1 cellular context compared by ENCODE assay signal in the genomic region with DNA sequence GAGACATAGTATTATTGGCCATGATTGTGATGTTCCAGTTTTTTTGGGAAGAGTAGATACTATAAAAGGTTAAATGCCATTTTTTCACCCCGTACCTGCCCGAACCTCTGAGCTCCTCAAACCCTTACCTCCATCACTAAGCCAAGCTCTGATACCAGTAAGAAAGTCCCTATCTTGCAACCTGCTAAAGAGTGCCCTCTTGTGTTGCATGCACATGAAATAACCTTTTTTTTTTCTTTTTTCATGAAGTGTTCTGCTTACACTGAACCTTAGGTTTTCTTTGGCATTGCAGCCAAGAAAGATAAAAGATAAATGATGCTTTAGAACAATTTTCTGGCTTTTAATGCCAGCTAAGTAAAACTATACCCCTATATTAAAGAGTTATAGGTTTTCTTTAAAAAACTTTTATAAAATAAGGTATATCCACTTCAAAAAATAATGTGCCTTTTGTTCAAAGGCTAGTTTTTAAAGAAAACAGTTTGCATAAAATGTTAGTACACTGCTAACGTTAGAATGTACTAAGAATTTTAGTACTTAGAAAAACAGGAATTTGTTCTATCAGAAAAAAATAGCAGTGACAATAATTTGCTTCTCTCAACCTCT.
TF ChIP-seq lines count a peak whose summit lies in the region.

No MANE protein-coding gene starts in this region.

TF ChIP-seq in HepG2, 621 proteins besides CTCF, POLR2A, EP300 and RAD21 (continued from another document and continues in another):
- TF ChIP-seq, protein P1, sequence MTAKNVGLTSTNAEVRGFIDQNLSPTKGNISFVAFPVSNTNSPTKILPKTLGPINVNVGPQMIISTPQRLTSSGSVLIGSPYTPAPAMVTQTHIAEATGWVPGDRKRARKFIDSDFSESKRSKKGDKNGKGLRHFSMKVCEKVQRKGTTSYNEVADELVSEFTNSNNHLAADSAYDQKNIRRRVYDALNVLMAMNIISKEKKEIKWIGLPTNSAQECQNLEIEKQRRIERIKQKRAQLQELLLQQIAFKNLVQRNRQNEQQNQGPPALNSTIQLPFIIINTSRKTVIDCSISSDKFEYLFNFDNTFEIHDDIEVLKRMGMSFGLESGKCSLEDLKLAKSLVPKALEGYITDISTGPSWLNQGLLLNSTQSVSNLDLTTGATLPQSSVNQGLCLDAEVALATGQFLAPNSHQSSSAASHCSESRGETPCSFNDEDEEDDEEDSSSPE (CRISPR knock-in tag; IDR thresholded peaks at IDR 0.05): no peak
- TF ChIP-seq RELA (CRISPR knock-in tag; IDR thresholded peaks at IDR 0.05): no peak
- TF ChIP-seq RNF2 (conservative IDR thresholded peaks at IDR 0.05; ENCODE audit: low read depth): no peak
- peak; percentile 89 for TF ChIP-seq STAG1 (CRISPR knock-in tag; IDR thresholded peaks at IDR 0.05)
- no peak for TF ChIP-seq PAWR (CRISPR knock-in tag; IDR thresholded peaks at IDR 0.05; ENCODE audit: borderline replicate concordance)
- TF ChIP-seq, protein P2, sequence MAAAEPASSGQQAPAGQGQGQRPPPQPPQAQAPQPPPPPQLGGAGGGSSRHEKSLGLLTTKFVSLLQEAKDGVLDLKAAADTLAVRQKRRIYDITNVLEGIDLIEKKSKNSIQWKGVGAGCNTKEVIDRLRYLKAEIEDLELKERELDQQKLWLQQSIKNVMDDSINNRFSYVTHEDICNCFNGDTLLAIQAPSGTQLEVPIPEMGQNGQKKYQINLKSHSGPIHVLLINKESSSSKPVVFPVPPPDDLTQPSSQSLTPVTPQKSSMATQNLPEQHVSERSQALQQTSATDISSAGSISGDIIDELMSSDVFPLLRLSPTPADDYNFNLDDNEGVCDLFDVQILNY (CRISPR knock-in tag; conservative IDR thresholded peaks at IDR 0.05): no peak
- TF ChIP-seq, protein P3, sequence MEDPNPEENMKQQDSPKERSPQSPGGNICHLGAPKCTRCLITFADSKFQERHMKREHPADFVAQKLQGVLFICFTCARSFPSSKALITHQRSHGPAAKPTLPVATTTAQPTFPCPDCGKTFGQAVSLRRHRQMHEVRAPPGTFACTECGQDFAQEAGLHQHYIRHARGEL (CRISPR knock-in tag; IDR thresholded peaks at IDR 0.05): no peak
- TF ChIP-seq HHEX (CRISPR knock-in tag; IDR thresholded peaks at IDR 0.05): no peak
- no peak for TF ChIP-seq MAFG (CRISPR knock-in tag; IDR thresholded peaks at IDR 0.05)
- no peak for TF ChIP-seq POLR2AphosphoS5 (IDR thresholded peaks at IDR 0.05; ENCODE audit: low read depth, low read length)
- TF ChIP-seq ATF1 (CRISPR knock-in tag; IDR thresholded peaks at IDR 0.05): no peak
- no peak for TF ChIP-seq PAX8 (CRISPR knock-in tag; IDR thresholded peaks at IDR 0.05; ENCODE audit: borderline replicate concordance)
- no peak for TF ChIP-seq ZNF775 (CRISPR knock-in tag; IDR thresholded peaks at IDR 0.05; ENCODE audit: borderline replicate concordance)
- TF ChIP-seq, protein P4, sequence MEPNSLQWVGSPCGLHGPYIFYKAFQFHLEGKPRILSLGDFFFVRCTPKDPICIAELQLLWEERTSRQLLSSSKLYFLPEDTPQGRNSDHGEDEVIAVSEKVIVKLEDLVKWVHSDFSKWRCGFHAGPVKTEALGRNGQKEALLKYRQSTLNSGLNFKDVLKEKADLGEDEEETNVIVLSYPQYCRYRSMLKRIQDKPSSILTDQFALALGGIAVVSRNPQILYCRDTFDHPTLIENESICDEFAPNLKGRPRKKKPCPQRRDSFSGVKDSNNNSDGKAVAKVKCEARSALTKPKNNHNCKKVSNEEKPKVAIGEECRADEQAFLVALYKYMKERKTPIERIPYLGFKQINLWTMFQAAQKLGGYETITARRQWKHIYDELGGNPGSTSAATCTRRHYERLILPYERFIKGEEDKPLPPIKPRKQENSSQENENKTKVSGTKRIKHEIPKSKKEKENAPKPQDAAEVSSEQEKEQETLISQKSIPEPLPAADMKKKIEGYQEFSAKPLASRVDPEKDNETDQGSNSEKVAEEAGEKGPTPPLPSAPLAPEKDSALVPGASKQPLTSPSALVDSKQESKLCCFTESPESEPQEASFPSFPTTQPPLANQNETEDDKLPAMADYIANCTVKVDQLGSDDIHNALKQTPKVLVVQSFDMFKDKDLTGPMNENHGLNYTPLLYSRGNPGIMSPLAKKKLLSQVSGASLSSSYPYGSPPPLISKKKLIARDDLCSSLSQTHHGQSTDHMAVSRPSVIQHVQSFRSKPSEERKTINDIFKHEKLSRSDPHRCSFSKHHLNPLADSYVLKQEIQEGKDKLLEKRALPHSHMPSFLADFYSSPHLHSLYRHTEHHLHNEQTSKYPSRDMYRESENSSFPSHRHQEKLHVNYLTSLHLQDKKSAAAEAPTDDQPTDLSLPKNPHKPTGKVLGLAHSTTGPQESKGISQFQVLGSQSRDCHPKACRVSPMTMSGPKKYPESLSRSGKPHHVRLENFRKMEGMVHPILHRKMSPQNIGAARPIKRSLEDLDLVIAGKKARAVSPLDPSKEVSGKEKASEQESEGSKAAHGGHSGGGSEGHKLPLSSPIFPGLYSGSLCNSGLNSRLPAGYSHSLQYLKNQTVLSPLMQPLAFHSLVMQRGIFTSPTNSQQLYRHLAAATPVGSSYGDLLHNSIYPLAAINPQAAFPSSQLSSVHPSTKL (CRISPR knock-in tag; IDR thresholded peaks at IDR 0.05): peak; percentile 31; the same call in 1 of the 2 replicates
- TF ChIP-seq MEIS2 (CRISPR knock-in tag; IDR thresholded peaks at IDR 0.05): no peak
- no peak for TF ChIP-seq TCF7L2 (IDR thresholded peaks at IDR 0.05; ENCODE audit: low read depth, low read length)
- TF ChIP-seq CEBPG (CRISPR knock-in tag; IDR thresholded peaks at IDR 0.05): peak; percentile 39; the same call in 1 of the 2 replicates
- TF ChIP-seq, protein P5, sequence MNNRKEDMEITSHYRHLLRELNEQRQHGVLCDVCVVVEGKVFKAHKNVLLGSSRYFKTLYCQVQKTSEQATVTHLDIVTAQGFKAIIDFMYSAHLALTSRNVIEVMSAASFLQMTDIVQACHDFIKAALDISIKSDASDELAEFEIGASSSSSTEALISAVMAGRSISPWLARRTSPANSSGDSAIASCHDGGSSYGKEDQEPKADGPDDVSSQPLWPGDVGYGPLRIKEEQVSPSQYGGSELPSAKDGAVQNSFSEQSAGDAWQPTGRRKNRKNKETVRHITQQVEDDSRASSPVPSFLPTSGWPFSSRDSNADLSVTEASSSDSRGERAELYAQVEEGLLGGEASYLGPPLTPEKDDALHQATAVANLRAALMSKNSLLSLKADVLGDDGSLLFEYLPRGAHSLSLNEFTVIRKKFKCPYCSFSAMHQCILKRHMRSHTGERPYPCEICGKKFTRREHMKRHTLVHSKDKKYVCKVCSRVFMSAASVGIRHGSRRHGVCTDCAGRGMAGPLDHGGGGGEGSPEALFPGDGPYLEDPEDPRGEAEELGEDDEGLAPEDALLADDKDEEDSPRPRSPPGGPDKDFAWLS (CRISPR knock-in tag; IDR thresholded peaks at IDR 0.05; ENCODE audit: borderline replicate concordance): no peak
- TF ChIP-seq ASH2L (IDR thresholded peaks at IDR 0.05; ENCODE audit: insufficient read length, low read depth, low read length): no peak
- no peak for TF ChIP-seq ZNF3 (CRISPR knock-in tag; IDR thresholded peaks at IDR 0.05)
- TF ChIP-seq SOX5 (CRISPR knock-in tag; IDR thresholded peaks at IDR 0.05; ENCODE audit: borderline replicate concordance): peak; percentile 13; the same call in 1 of the 2 replicates
- no peak for TF ChIP-seq ZNF33B (CRISPR knock-in tag; IDR thresholded peaks at IDR 0.05)
- TF ChIP-seq, protein P6, sequence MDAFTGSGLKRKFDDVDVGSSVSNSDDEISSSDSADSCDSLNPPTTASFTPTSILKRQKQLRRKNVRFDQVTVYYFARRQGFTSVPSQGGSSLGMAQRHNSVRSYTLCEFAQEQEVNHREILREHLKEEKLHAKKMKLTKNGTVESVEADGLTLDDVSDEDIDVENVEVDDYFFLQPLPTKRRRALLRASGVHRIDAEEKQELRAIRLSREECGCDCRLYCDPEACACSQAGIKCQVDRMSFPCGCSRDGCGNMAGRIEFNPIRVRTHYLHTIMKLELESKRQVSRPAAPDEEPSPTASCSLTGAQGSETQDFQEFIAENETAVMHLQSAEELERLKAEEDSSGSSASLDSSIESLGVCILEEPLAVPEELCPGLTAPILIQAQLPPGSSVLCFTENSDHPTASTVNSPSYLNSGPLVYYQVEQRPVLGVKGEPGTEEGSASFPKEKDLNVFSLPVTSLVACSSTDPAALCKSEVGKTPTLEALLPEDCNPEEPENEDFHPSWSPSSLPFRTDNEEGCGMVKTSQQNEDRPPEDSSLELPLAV (CRISPR knock-in tag; conservative IDR thresholded peaks at IDR 0.05; ENCODE audit: low read depth): no peak
- TF ChIP-seq PRMT3 (CRISPR knock-in tag; IDR thresholded peaks at IDR 0.05; ENCODE audit: borderline replicate concordance, low read depth): no peak
- 0 out of 2 replicates have a peak, but pooled peaks have one; percentile 35 for TF ChIP-seq ZNF614 (CRISPR knock-in tag; IDR thresholded peaks at IDR 0.05; ENCODE audit: borderline replicate concordance)
- no peak for TF ChIP-seq ZNF678 (CRISPR knock-in tag; IDR thresholded peaks at IDR 0.05)
- no peak for TF ChIP-seq ZNF776 (CRISPR knock-in tag; IDR thresholded peaks at IDR 0.05)
- TF ChIP-seq, protein P7, sequence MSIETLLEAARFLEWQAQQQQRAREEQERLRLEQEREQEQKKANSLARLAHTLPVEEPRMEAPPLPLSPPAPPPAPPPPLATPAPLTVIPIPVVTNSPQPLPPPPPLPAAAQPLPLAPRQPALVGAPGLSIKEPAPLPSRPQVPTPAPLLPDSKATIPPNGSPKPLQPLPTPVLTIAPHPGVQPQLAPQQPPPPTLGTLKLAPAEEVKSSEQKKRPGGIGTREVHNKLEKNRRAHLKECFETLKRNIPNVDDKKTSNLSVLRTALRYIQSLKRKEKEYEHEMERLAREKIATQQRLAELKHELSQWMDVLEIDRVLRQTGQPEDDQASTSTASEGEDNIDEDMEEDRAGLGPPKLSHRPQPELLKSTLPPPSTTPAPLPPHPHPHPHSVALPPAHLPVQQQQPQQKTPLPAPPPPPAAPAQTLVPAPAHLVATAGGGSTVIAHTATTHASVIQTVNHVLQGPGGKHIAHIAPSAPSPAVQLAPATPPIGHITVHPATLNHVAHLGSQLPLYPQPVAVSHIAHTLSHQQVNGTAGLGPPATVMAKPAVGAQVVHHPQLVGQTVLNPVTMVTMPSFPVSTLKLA (IDR thresholded peaks at IDR 0.05): no peak
- TF ChIP-seq AGO1 (IDR thresholded peaks at IDR 0.05; ENCODE audit: low read depth, low read length, poor library complexity, severe bottlenecking): no peak
- TF ChIP-seq ZNF121 (CRISPR knock-in tag; IDR thresholded peaks at IDR 0.05): no peak
- no peak for TF ChIP-seq CEBPB (IDR thresholded peaks at IDR 0.05; ENCODE audit: borderline replicate concordance, low read depth, low read length)
- TF ChIP-seq NPAS2 (CRISPR knock-in tag; IDR thresholded peaks at IDR 0.05; ENCODE audit: borderline replicate concordance): no peak
- no peak for TF ChIP-seq ZNF7 (CRISPR knock-in tag; IDR thresholded peaks at IDR 0.05)
- no peak for TF ChIP-seq RBAK (CRISPR knock-in tag; IDR thresholded peaks at IDR 0.05)
- TF ChIP-seq NCOA1 (CRISPR knock-in tag; IDR thresholded peaks at IDR 0.05): no peak
- no peak for TF ChIP-seq SP2 (CRISPR knock-in tag; IDR thresholded peaks at IDR 0.05)
- no peak for TF ChIP-seq MZF1 (CRISPR knock-in tag; IDR thresholded peaks at IDR 0.05; ENCODE audit: borderline replicate concordance)
- TF ChIP-seq, protein P8, sequence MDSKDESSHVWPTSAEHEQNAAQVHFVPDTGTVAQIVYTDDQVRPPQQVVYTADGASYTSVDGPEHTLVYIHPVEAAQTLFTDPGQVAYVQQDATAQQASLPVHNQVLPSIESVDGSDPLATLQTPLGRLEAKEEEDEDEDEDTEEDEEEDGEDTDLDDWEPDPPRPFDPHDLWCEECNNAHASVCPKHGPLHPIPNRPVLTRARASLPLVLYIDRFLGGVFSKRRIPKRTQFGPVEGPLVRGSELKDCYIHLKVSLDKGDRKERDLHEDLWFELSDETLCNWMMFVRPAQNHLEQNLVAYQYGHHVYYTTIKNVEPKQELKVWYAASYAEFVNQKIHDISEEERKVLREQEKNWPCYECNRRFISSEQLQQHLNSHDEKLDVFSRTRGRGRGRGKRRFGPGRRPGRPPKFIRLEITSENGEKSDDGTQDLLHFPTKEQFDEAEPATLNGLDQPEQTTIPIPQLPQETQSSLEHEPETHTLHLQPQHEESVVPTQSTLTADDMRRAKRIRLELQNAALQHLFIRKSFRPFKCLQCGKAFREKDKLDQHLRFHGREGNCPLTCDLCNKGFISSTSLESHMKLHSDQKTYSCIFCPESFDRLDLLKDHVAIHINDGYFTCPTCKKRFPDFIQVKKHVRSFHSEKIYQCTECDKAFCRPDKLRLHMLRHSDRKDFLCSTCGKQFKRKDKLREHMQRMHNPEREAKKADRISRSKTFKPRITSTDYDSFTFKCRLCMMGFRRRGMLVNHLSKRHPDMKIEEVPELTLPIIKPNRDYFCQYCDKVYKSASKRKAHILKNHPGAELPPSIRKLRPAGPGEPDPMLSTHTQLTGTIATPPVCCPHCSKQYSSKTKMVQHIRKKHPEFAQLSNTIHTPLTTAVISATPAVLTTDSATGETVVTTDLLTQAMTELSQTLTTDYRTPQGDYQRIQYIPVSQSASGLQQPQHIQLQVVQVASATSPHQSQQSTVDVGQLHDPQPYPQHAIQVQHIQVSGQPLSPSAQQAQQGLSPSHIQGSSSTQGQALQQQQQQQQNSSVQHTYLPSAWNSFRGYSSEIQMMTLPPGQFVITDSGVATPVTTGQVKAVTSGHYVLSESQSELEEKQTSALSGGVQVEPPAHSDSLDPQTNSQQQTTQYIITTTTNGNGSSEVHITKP (CRISPR knock-in tag; IDR thresholded peaks at IDR 0.05; ENCODE audit: low read depth): no peak
- TF ChIP-seq ZNF652 (CRISPR knock-in tag; IDR thresholded peaks at IDR 0.05; ENCODE audit: borderline replicate concordance, low read depth): no peak
- TF ChIP-seq ZNF143 (CRISPR knock-in tag; IDR thresholded peaks at IDR 0.05): no peak
- no peak for TF ChIP-seq TEAD3 (CRISPR knock-in tag; optimal IDR thresholded peaks at IDR 0.05; ENCODE audit: borderline replicate concordance)
- TF ChIP-seq PPARG (CRISPR knock-in tag; conservative IDR thresholded peaks at IDR 0.05): peak; percentile 55; the same call in 1 of the 2 replicates
- 0 out of 2 replicates have a peak, but pooled peaks have one; percentile 59 for TF ChIP-seq SMAD3 (CRISPR knock-in tag; IDR thresholded peaks at IDR 0.05)
- no peak for TF ChIP-seq YEATS4 (CRISPR knock-in tag; IDR thresholded peaks at IDR 0.05; ENCODE audit: borderline replicate concordance)
- TF ChIP-seq KDM4B (CRISPR knock-in tag; IDR thresholded peaks at IDR 0.05): no peak
- TF ChIP-seq, protein P9, sequence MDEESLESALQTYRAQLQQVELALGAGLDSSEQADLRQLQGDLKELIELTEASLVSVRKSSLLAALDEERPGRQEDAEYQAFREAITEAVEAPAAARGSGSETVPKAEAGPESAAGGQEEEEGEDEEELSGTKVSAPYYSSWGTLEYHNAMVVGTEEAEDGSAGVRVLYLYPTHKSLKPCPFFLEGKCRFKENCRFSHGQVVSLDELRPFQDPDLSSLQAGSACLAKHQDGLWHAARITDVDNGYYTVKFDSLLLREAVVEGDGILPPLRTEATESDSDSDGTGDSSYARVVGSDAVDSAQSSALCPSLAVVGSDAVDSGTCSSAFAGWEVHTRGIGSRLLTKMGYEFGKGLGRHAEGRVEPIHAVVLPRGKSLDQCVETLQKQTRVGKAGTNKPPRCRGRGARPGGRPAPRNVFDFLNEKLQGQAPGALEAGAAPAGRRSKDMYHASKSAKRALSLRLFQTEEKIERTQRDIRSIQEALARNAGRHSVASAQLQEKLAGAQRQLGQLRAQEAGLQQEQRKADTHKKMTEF (CRISPR knock-in tag; IDR thresholded peaks at IDR 0.05): no peak
- TF ChIP-seq MAFF (IDR thresholded peaks at IDR 0.05; ENCODE audit: low read depth, low read length): 0 out of 2 replicates have a peak, but pooled peaks have one; percentile 16
- no peak for TF ChIP-seq MED8 (CRISPR knock-in tag; IDR thresholded peaks at IDR 0.05; ENCODE audit: insufficient replicate concordance)
